ENCODE assay signal across 15 cellular contexts in the genomic region with DNA sequence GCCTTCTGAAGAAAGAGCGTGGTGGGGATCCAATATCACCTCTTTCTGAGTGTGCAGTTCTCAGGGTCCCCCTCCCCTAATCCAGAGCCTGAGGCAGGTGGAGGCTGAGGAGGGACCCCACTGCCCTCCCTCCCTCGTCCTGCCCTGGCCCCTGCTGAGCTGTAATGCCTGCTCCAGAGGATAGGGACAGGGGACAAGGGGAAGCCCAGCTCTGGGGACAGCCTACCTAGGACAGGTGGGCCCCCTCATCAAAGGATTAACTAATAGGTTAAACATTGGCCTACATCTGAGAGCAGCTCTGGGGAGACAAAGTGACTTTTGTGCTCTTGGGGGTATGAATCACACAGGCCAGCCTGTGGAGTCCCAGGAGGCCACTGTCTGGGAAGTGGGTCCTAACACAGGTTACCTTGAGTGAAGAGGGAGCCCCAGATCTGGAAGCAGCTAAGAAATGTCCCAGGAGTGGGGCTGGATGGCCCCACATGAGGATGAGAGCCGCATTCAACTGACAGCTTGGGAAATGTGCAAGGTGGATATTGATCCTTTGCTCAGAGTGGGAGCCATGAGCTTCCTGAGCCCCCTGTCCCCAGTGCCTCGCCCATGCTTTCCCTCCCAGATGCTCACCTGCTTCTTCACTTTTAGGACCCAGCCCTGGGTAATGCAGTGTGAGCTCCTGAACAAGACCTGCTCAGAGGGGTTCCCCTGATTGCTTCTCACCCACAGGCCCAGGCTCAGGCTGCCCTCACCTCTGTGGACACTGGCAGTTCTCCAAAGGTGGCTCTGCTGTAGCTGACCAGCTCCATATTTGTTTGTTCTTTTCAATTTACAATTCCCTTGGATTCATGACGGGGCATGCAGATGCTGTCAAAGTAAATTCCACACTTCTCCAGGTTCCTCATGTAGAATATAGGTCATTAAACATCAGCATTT. TPM values are rescaled to one million over a fixed set of nuclear protein-coding genes. Genes with fewer than 3 reads are reported as not detected.
DNase-seq lines count a peak whose midpoint lies in the region; ATAC-seq, FAIRE-seq and TF ChIP-seq lines count a peak whose summit lies in the region.
"Had no signal": no experiment of that assay in that cellular context is flagged by ENCODE, and none has a peak within 500 bp of the region (broad histone marks: within the 10 kb centered on the region; RNA-seq: fewer than 3 reads in every experiment).

No MANE protein-coding gene starts in this region.

- intact Hi-C loops in natural killer cell (cut with micrococcal nuclease), result no loop called here
- intact Hi-C loops in right lobe of liver (cut with DNase I), result no loop called here
- intact Hi-C loops in stomach (cut with DNase I; ENCODE audit: low total_unique reads), result no loop called here

- H3K36me3 Mint-ChIP-seq in natural killer cell treated with Interleukin-12 subunit alpha and Interleukin-12 subunit beta and Interleukin-15 and Interleukin-18, amount 100 ng/mL, for 72 hours, result no peaks in the 10 kb centered on the region
- H3K36me3 Mint-ChIP-seq in natural killer cell (no peaks in the 10 kb centered on the region), osteocyte (ENCODE audit: unreplicated experiment) (no peaks in the 10 kb centered on the region)

- DNase-seq in natural killer cell treated with Interleukin-12 subunit alpha and Interleukin-12 subunit beta and Interleukin-15 and Interleukin-18, amount 100 ng/mL, for 72 hours (ENCODE audit: low spot score), result peak; percentile 56
- DNase-seq in natural killer cell, result no peak
- DNase-seq in bronchial epithelial cell (ENCODE audit: low read depth), result peak; percentile 16
- DNase-seq in right lobe of liver, result no peak
- no peak for DNase-seq in stomach
- DNase-seq in osteocyte (ENCODE audit: extremely low spot score, unreplicated experiment), result no peak
- DNase-seq: C1 segment of cervical spinal cord, DMS79, GOT3, KG1, MV-4-11, NCI-H1694 treated with DMSO at 0.1 percent for 48 hours, NCI-H510A had no signal

- H3K27ac Mint-ChIP-seq in natural killer cell treated with Interleukin-12 subunit alpha and Interleukin-12 subunit beta and Interleukin-15 and Interleukin-18, amount 100 ng/mL, for 72 hours, result no peak overlapping the region
- H3K27ac Mint-ChIP-seq in natural killer cell (no peak overlapping the region), osteocyte (ENCODE audit: unreplicated experiment) (no peak overlapping the region)

- peaks cover 14 to 21% of the 10 kb centered on the region in 2 donors for H3K27me3 Mint-ChIP-seq in natural killer cell treated with Interleukin-12 subunit alpha and Interleukin-12 subunit beta and Interleukin-15 and Interleukin-18, amount 100 ng/mL, for 72 hours
- H3K27me3 Mint-ChIP-seq in natural killer cell (ENCODE audit: low read depth in 2 of 2) (peaks cover 13 to 17% of the 10 kb centered on the region in 2 donors), osteocyte (ENCODE audit: unreplicated experiment) (peaks cover 26% of the 10 kb centered on the region)

- no peak overlapping the region for H3K4me3 Mint-ChIP-seq in natural killer cell treated with Interleukin-12 subunit alpha and Interleukin-12 subunit beta and Interleukin-15 and Interleukin-18, amount 100 ng/mL, for 72 hours
- no peak overlapping the region for H3K4me3 Mint-ChIP-seq in natural killer cell
- H3K4me3 Mint-ChIP-seq in osteocyte (ENCODE audit: unreplicated experiment), result no peak overlapping the region

- no peak overlapping the region for H3K4me3 ChIP-seq in bronchial epithelial cell (ENCODE audit: low read depth, low read length)
- H3K4me3 ChIP-seq in right lobe of liver, result no peak overlapping the region
- no peak overlapping the region for H3K4me3 ChIP-seq in stomach

- peak in 1 of 2 donors; percentile 32 for ATAC-seq in natural killer cell treated with Interleukin-12 subunit alpha and Interleukin-12 subunit beta and Interleukin-15 and Interleukin-18, amount 100 ng/mL, for 72 hours
- ATAC-seq in natural killer cell (no peak), right lobe of liver (peak in 3 of 4 donors; percentile 12 to 40 (median 23)), HG03442 (IDR thresholded peaks at IDR 0.05; ENCODE audit: unreplicated experiment) (no peak)

- H3K4me1 ChIP-seq in right lobe of liver (no peaks in the 10 kb centered on the region), stomach (no peaks in the 10 kb centered on the region)

- FAIRE-seq in bronchial epithelial cell (lab: Jason Lieb, UNC), result no peak

- H3K9me3 Mint-ChIP-seq in natural killer cell treated with Interleukin-12 subunit alpha and Interleukin-12 subunit beta and Interleukin-15 and Interleukin-18, amount 100 ng/mL, for 72 hours, result no peaks in the 10 kb centered on the region
- H3K9me3 Mint-ChIP-seq in natural killer cell (no peaks in the 10 kb centered on the region), osteocyte (ENCODE audit: unreplicated experiment) (no peaks in the 10 kb centered on the region)

- TF ChIP-seq CTCF in natural killer cell (IDR thresholded peaks at IDR 0.05) (no peak), bronchial epithelial cell (IDR thresholded peaks at IDR 0.05; ENCODE audit: insufficient read depth, low read length, severe bottlenecking) (no peak), right lobe of liver (IDR thresholded peaks at IDR 0.05) (no peak), stomach (IDR thresholded peaks at IDR 0.05) (no peak), osteocyte (IDR thresholded peaks at IDR 0.05) (no peak)

- H3K9me3 ChIP-seq in right lobe of liver (no peaks in the 10 kb centered on the region), stomach (no peaks in the 10 kb centered on the region)

- WGBS in right lobe of liver (ENCODE audit: insufficient coverage, low coverage, low lambda C conversion rate, missing lambda C conversion rate), result 36% methylated on average over 3 of the region's 5 CpGs
- WGBS in stomach, 5 donors, result 74 to 79% (median 76%) methylated on average over 4 to 5 of the region's 5 CpGs

- H3K36me3 ChIP-seq in bronchial epithelial cell (ENCODE audit: control insufficient read depth, insufficient read depth, low read length), result no peaks in the 10 kb centered on the region
- H3K36me3 ChIP-seq in right lobe of liver, result no peaks in the 10 kb centered on the region
- no peaks in the 10 kb centered on the region for H3K36me3 ChIP-seq in stomach

- no peaks in the 10 kb centered on the region for H3K27me3 ChIP-seq in bronchial epithelial cell (ENCODE audit: control insufficient read depth, insufficient read depth, low read length)
- no peaks in the 10 kb centered on the region for H3K27me3 ChIP-seq in right lobe of liver
- peaks cover 0 to 40% (median 0%) of the 10 kb centered on the region in 3 donors for H3K27me3 ChIP-seq in stomach

- TF ChIP-seq POLR2A in right lobe of liver (IDR thresholded peaks at IDR 0.05), result no peak
- no peak for TF ChIP-seq POLR2A in stomach (IDR thresholded peaks at IDR 0.05)

- H3K4me1 Mint-ChIP-seq in natural killer cell treated with Interleukin-12 subunit alpha and Interleukin-12 subunit beta and Interleukin-15 and Interleukin-18, amount 100 ng/mL, for 72 hours (ENCODE audit: low read depth in 2 of 2), result peaks cover 0 to 6% of the 10 kb centered on the region in 2 donors
- peaks cover 6 to 8% of the 10 kb centered on the region in 2 donors for H3K4me1 Mint-ChIP-seq in natural killer cell
- H3K4me1 Mint-ChIP-seq in osteocyte (ENCODE audit: unreplicated experiment), result no peaks in the 10 kb centered on the region

- no peak for TF ChIP-seq EP300 in stomach (IDR thresholded peaks at IDR 0.05)

- H3K27ac ChIP-seq in right lobe of liver (no peak overlapping the region), stomach (no peak overlapping the region)

RNA-seq across cellular contexts. Expression of a gene that starts 17.8 kb away (rescaled TPM):
- not detected for total RNA-seq in natural killer cell treated with Interleukin-12 subunit alpha and Interleukin-12 subunit beta and Interleukin-15 and Interleukin-18, amount 100 ng/mL, for 72 hours
- total RNA-seq in natural killer cell, result not detected
- not detected in 2 replicates for total RNA-seq in bronchial epithelial cell
- total RNA-seq in right lobe of liver, result not detected
- not detected for total RNA-seq in stomach
- not detected for polyA plus RNA-seq in stomach
- not detected in 2 replicates for total RNA-seq in osteocyte
- total RNA-seq: SK-MEL-5 had no signal

RNA-seq across cellular contexts. Expression of a gene that starts 19.6 kb away (rescaled TPM):
- not detected for total RNA-seq in natural killer cell treated with Interleukin-12 subunit alpha and Interleukin-12 subunit beta and Interleukin-15 and Interleukin-18, amount 100 ng/mL, for 72 hours
- total RNA-seq in natural killer cell, result not detected
- total RNA-seq in bronchial epithelial cell, result not detected in 2 replicates
- total RNA-seq in right lobe of liver, result not detected
- not detected for total RNA-seq in stomach
- polyA plus RNA-seq in stomach, result not detected
- not detected in 2 replicates for total RNA-seq in osteocyte
- total RNA-seq: SK-MEL-5 had no signal

RNA-seq across cellular contexts. Expression of a gene that starts 51.7 kb away (rescaled TPM):
- total RNA-seq in natural killer cell treated with Interleukin-12 subunit alpha and Interleukin-12 subunit beta and Interleukin-15 and Interleukin-18, amount 100 ng/mL, for 72 hours, result 10 to 100 TPM in 1 of 2 donors, 1 to 10 TPM in 1; 5.4 to 16.6 TPM
- total RNA-seq in natural killer cell, result 100 to 1,000 TPM in 1 of 3 donors, 10 to 100 TPM in 2; 30.0 to 118 (median 83.8) TPM
- 82.7 and 124 TPM in 2 replicates for total RNA-seq in bronchial epithelial cell
- 1,000 to 10,000 TPM in 1 of 6 experiments, 100 to 1,000 TPM in 5; 504 to 1,394 (median 638) TPM for total RNA-seq in right lobe of liver
- total RNA-seq in stomach, result 1,000 to 10,000 TPM in 1 of 5 donors, 100 to 1,000 TPM in 4; 231 to 2,024 (median 730) TPM
- 100 to 1,000 TPM; 355 to 952 (median 410) TPM for polyA plus RNA-seq in stomach
- 705 and 710 TPM in 2 replicates for total RNA-seq in osteocyte

Comparison
In these comparisons a context has a peak if more than half of its experiments do, and no peak if none do; other contexts are left out.
1. DNase-seq: peak in natural killer cell treated with Interleukin-12 subunit alpha and Interleukin-12 subunit beta and Interleukin-15 and Interleukin-18, amount 100 ng/mL, for 72 hours (single experiment) and bronchial epithelial cell (single experiment); none in natural killer cell (single experiment), right lobe of liver (0 of 3), stomach (single experiment) and osteocyte (single experiment).
2. ATAC-seq: peak in right lobe of liver (3 of 4); none in natural killer cell (0 of 3) and HG03442 (single experiment).